8 cellular contexts compared by ENCODE assay signal in genomic region chr6:144007779-144008500, GRCh38. TPM values are rescaled to one million over a fixed set of nuclear protein-coding genes. Genes with fewer than 3 reads are reported as not detected.
DNase-seq lines count a peak whose midpoint lies in the region; ATAC-seq and TF ChIP-seq lines count a peak whose summit lies in the region.

A gene with protein sequence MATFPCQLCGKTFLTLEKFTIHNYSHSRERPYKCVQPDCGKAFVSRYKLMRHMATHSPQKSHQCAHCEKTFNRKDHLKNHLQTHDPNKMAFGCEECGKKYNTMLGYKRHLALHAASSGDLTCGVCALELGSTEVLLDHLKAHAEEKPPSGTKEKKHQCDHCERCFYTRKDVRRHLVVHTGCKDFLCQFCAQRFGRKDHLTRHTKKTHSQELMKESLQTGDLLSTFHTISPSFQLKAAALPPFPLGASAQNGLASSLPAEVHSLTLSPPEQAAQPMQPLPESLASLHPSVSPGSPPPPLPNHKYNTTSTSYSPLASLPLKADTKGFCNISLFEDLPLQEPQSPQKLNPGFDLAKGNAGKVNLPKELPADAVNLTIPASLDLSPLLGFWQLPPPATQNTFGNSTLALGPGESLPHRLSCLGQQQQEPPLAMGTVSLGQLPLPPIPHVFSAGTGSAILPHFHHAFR (minus strand): TSS chr6:144008259. CDS start chr6:143948136, 60,123 bp downstream.

- no peaks in the 10 kb centered on the region for H3K9me3 ChIP-seq in WERI-Rb-1 (ENCODE audit: severe bottlenecking)
- H3K9me3 ChIP-seq in mesodermal cell (ENCODE audit: control insufficient read depth, low read length): peaks cover 2% of the 10 kb centered on the region
- no peaks in the 10 kb centered on the region for H3K9me3 ChIP-seq in suprapubic skin

- no peaks in the 10 kb centered on the region for H3K4me1 ChIP-seq in mesodermal cell (ENCODE audit: control insufficient read depth, insufficient read depth, low read length, poor library complexity, severe bottlenecking)
- H3K4me1 ChIP-seq in suprapubic skin: no peaks in the 10 kb centered on the region

- H3K27ac ChIP-seq in WERI-Rb-1 (peak within 1 kb of the TSS; percentile 62), mesodermal cell (ENCODE audit: low read depth, low read length, severe bottlenecking) (no peak within 1 kb of the TSS), suprapubic skin (peak within 1 kb of the TSS; percentile 89)

- peak; percentile 19 to 58 for TF ChIP-seq POLR2A in suprapubic skin (IDR thresholded peaks at IDR 0.05)

- ATAC-seq in GM19351 (IDR thresholded peaks at IDR 0.05; ENCODE audit: unreplicated experiment): peak; percentile 83

- WGBS in mesodermal cell (ENCODE audit: insufficient coverage in 2 of 2), 2 experiments: 54 to 57% methylated on average over 86 to 98 of the region's 98 CpGs
- WGBS in suprapubic skin: 65% methylated on average over 48 of the region's 98 CpGs

- H3K4me3 ChIP-seq in WERI-Rb-1 (ENCODE audit: low read depth, low read length) (peak within 1 kb of the TSS; percentile 65), mesodermal cell (ENCODE audit: extremely low read depth, insufficient read depth, low read length, poor library complexity, severe bottlenecking) (peak within 1 kb of the TSS; percentile 51), suprapubic skin (peak within 1 kb of the TSS; percentile 70)

- DNase-seq in CD1c-positive myeloid dendritic cell (ENCODE audit: extremely low spot score) (peak; percentile 66), HPDE6-E6E7 (ENCODE audit: extremely low spot score) (peak; percentile 12), WERI-Rb-1 (peak; percentile 58), suprapubic skin (ENCODE audit: low spot score in 2 of 2) (peak; percentile 80 to 81), HT-29 (ENCODE audit: low spot score) (no peak)

- no peak for TF ChIP-seq EP300 in suprapubic skin (IDR thresholded peaks at IDR 0.05)

- in situ Hi-C loops in endometrial microvascular endothelial cells (cut with HindIII; ENCODE audit: inconsistent ontology term, low pct_unique_long_range_greater_than_20kb, low sequenced_read_pairs): no loop called here

- H3K36me3 ChIP-seq in WERI-Rb-1 (no peaks in the 10 kb centered on the region), mesodermal cell (ENCODE audit: control insufficient read depth, insufficient read depth, low read length) (no peaks in the 10 kb centered on the region), suprapubic skin (no peaks in the 10 kb centered on the region)

- no peaks in the 10 kb centered on the region for H3K27me3 ChIP-seq in WERI-Rb-1 (ENCODE audit: insufficient read depth, low read depth, severe bottlenecking)
- no peaks in the 10 kb centered on the region for H3K27me3 ChIP-seq in suprapubic skin

- no peak for TF ChIP-seq CTCF in WERI-Rb-1 (IDR thresholded peaks at IDR 0.05; ENCODE audit: low read depth, low read length)
- TF ChIP-seq CTCF in suprapubic skin (IDR thresholded peaks at IDR 0.05): no peak

RNA-seq across cellular contexts. Expression of the gene that starts here (rescaled TPM):
- total RNA-seq in endometrial microvascular endothelial cells (ENCODE audit: inconsistent ontology term) (23.8 TPM), suprapubic skin (10 to 100 TPM; 43.7 to 57.0 (median 51.2) TPM)
- 46.8 TPM for polyA plus RNA-seq in mesodermal cell (2013, experiment 1 of 2)
- 50.0 TPM for polyA plus RNA-seq in mesodermal cell (2013, experiment 2 of 2)
- 0.13 TPM in 1 of 2 replicates, not detected in the other for total RNA-seq in HT-29 (2014; rRNA removed; shearing (Covaris generic))

Comparison
In these comparisons a context has a peak if more than half of its experiments do, and no peak if none do; other contexts are left out.
1. RNA of the gene that starts here (total RNA-seq): 43.7 to 57.0 TPM in suprapubic skin and 23.8 TPM in endometrial microvascular endothelial cells (single experiment); 0.13 TPM in HT-29; every median in the first group is over 10 times any median in the second.
2. Peak in every context shown above with its lines, with median percentiles within 50 percentile points of each other: H3K4me3 ChIP-seq.